ENCODE assay signal across 8 cellular contexts in genomic region chr17:75764711-75765421, GRCh38. TPM values are rescaled to one million over a fixed set of nuclear protein-coding genes. Genes with fewer than 3 reads are reported as not detected.
A peak's percentile ranks its signal among the peaks of the same experiment; 100 is the strongest.
DNase-seq lines count a peak whose midpoint lies in the region; ATAC-seq and TF ChIP-seq lines count a peak whose summit lies in the region.

Gene GALK1, minus strand, starts transcription at chr17:75765192. Its CDS starts 56 bp downstream, at chr17:75765136.

- no peak within 1 kb of the TSS for H4K91ac ChIP-seq in neuronal stem cell (ENCODE audit: low read depth, low read length, poor library complexity)

- H3K4ac ChIP-seq in neuronal stem cell (ENCODE audit: low read length), result no peak within 1 kb of the TSS

- peak; percentile 62 for TF ChIP-seq CTCF in BE2C (IDR thresholded peaks at IDR 0.05; ENCODE audit: low read depth, low read length)
- TF ChIP-seq CTCF in RWPE1 (conservative IDR thresholded peaks at IDR 0.05; ENCODE audit: low read depth), result peak; percentile 71
- TF ChIP-seq CTCF in foreskin keratinocyte (conservative IDR thresholded peaks at IDR 0.05), result peak; percentile 82
- peak in 3 of 6 experiments; percentile 23 to 52 (median 44) for TF ChIP-seq CTCF in thyroid gland (IDR thresholded peaks at IDR 0.05)

- peak; percentile 68 for ATAC-seq in GM19025 (IDR thresholded peaks at IDR 0.05; ENCODE audit: low read depth, unreplicated experiment)
- ATAC-seq in HG03442 (IDR thresholded peaks at IDR 0.05; ENCODE audit: unreplicated experiment), result peak; percentile 65
- ATAC-seq in foreskin keratinocyte, result peak; percentile 70

- H3K27ac ChIP-seq in RWPE1 (peak within 1 kb of the TSS; percentile 98), foreskin keratinocyte (no peak within 1 kb of the TSS), neuronal stem cell (replicated peaks; ENCODE audit: low read length) (peak within 1 kb of the TSS; percentile 14), thyroid gland (peak within 1 kb of the TSS; percentile 21 to 77 (median 29))

- H2AK5ac ChIP-seq in neuronal stem cell (ENCODE audit: low read depth, low read length), result peak within 1 kb of the TSS; percentile 24

- peak within 1 kb of the TSS; percentile 98 for H3K18ac ChIP-seq in neuronal stem cell (ENCODE audit: low read length)

- intact Hi-C loops in thyroid gland (cut with DNase I), result no loop called here

- H2BK5ac ChIP-seq in neuronal stem cell (ENCODE audit: low read length), result peak within 1 kb of the TSS; percentile 49

- peak within 1 kb of the TSS; percentile 25 for H2BK15ac ChIP-seq in neuronal stem cell (ENCODE audit: low read length)

- H3K27me3 ChIP-seq in BE2C (no peaks in the 10 kb centered on the region), foreskin keratinocyte (no peaks in the 10 kb centered on the region), neuronal stem cell (ENCODE audit: control insufficient read depth in 3 of 3, insufficient read depth in 3 of 3, low read depth in 1 of 3, low read length in 3 of 3) (no peaks in the 10 kb centered on the region), thyroid gland (no peaks in the 10 kb centered on the region)

- H3K4me1 ChIP-seq in BE2C (peaks cover 3% of the 10 kb centered on the region; the same call in 1 of the 2 replicates), foreskin keratinocyte (no peaks in the 10 kb centered on the region), neuronal stem cell (ENCODE audit: control insufficient read depth in 2 of 2, insufficient read depth in 1 of 2, low read depth in 1 of 2, low read length in 2 of 2) (peaks cover 5% of the 10 kb centered on the region in 2 donors), thyroid gland (peaks cover 10 to 11% of the 10 kb centered on the region in 2 donors)

- H2BK120ac ChIP-seq in neuronal stem cell (ENCODE audit: low read depth, low read length), result no peak within 1 kb of the TSS

- peak within 1 kb of the TSS; percentile 78 for H3K23ac ChIP-seq in neuronal stem cell (ENCODE audit: low read depth, low read length, poor library complexity)

- no peaks in the 10 kb centered on the region for H3K9me3 ChIP-seq in BE2C
- H3K9me3 ChIP-seq in neuronal stem cell (replicated peaks in 1 of 2; ENCODE audit: control insufficient read depth in 2 of 2, insufficient read depth in 1 of 2, low read depth in 1 of 2, low read length in 2 of 2), result no peaks in the 10 kb centered on the region
- H3K9me3 ChIP-seq in thyroid gland, result no peaks in the 10 kb centered on the region

- H2AFZ ChIP-seq in neuronal stem cell (ENCODE audit: low read length), result peak within 1 kb of the TSS; percentile 99

- H3K14ac ChIP-seq in neuronal stem cell (ENCODE audit: low read length), result peak within 1 kb of the TSS; percentile 99

- H3K9ac ChIP-seq in neuronal stem cell (ENCODE audit: low read depth, low read length, poor library complexity), result peak within 1 kb of the TSS; percentile 96

- POLR2A ChIA-PET in RWPE1 (lab: Yijun Ruan, JAX; ENCODE audit: low non-redundant PET), result no interaction called here

- WGBS in neuronal stem cell (ENCODE audit: extremely low coverage in 2 of 2, insufficient read length in 2 of 2, insufficient replicate concordance in 1 of 2), 2 donors, result no CpG with 5 or more reads among the region's 71 CpGs
- 0% methylated on average over 1 of the region's 71 CpGs; no CpG with 5 or more reads in 1 of the 2 donors for WGBS in thyroid gland, 2 donors

- peak within 1 kb of the TSS; percentile 93 for H3K4me2 ChIP-seq in neuronal stem cell (ENCODE audit: insufficient read depth, low read length, poor library complexity, severe bottlenecking)

- peak within 1 kb of the TSS; percentile 71 for H3K4me3 ChIP-seq in BE2C (ENCODE audit: low read depth, low read length)
- H3K4me3 ChIP-seq in neuronal stem cell (ENCODE audit: low read length in 2 of 2), result peak within 1 kb of the TSS; percentile 54 to 86
- H3K4me3 ChIP-seq in thyroid gland (replicated peaks in 1 of 3), result peak within 1 kb of the TSS in 2 of 3 donors; percentile 15 to 56

- H2BK12ac ChIP-seq in neuronal stem cell (ENCODE audit: low read length), result no peak within 1 kb of the TSS

- DNase-seq in BE2C (peak; percentile 85), RWPE1 (ENCODE audit: low spot score) (peak; percentile 73), foreskin keratinocyte (peak in 1 of 2 donors; percentile 67), neuronal stem cell (ENCODE audit: low spot score) (peak; percentile 63), thyroid gland (peak; percentile 71 to 72)
- peak; percentile 42 for DNase-seq in activated gamma-delta T cell treated with anti-CD3 and anti-CD28 coated beads, Interleukin-2, amount 50 U/mL, for 16 hours (ENCODE audit: low read depth)

- CTCF ChIA-PET in RWPE1 (lab: Yijun Ruan, JAX), result interaction anchor here (0.6 to 1.8 kb wide), 12 partner anchors 8 to 128 kb away, joined by 3 to 15 read pairs (median 4); no protein-coding TSS in a partner anchor

- H3K79me1 ChIP-seq in neuronal stem cell (ENCODE audit: low read depth, low read length), result no peaks in the 10 kb centered on the region

- peak in 1 of 2 donors; percentile 55 for TF ChIP-seq POLR2A in thyroid gland (IDR thresholded peaks at IDR 0.05)

- H3K36me3 ChIP-seq in BE2C, result no peaks in the 10 kb centered on the region
- H3K36me3 ChIP-seq in neuronal stem cell (replicated peaks in 1 of 2; ENCODE audit: control insufficient read depth in 2 of 2, insufficient read depth in 2 of 2, low read length in 2 of 2), result no peaks in the 10 kb centered on the region
- H3K36me3 ChIP-seq in thyroid gland, result no peaks in the 10 kb centered on the region

- H4K8ac ChIP-seq in neuronal stem cell (ENCODE audit: low read depth, low read length), result no peak within 1 kb of the TSS

RNA-seq across cellular contexts. Expression of gene GALK1, which starts in this region (rescaled TPM):
- 20.7 TPM for polyA plus RNA-seq in BE2C (2012; ENCODE audit: insufficient read depth, insufficient read length, low read depth)
- total RNA-seq in foreskin keratinocyte (6.8 and 8.3 TPM in 2 replicates), thyroid gland (10 to 100 TPM; 15.4 to 28.5 (median 24.9) TPM)
- 5.3 and 7.8 TPM in 2 replicates for polyA plus RNA-seq in foreskin keratinocyte
- polyA plus RNA-seq in neuronal stem cell (2013, experiment 1 of 2), result 20.1 TPM
- polyA plus RNA-seq in neuronal stem cell (2013, experiment 2 of 2), result 18.5 TPM
